Comparison of ENCODE assay signal across 16 cellular contexts in genomic region chr2:110818767-110819481, GRCh38.
DNase-seq lines count a peak whose midpoint lies in the region; ATAC-seq and TF ChIP-seq lines count a peak whose summit lies in the region.
"Had no signal": no experiment of that assay in that cellular context is flagged by ENCODE, and none has a peak within 500 bp of the region (broad histone marks: within the 10 kb centered on the region; RNA-seq: fewer than 3 reads in every experiment).

No MANE protein-coding gene starts in this region.

- H3K36me3 Mint-ChIP-seq in H9 (ENCODE audit: insufficient read depth in 1 of 3, low read depth in 3 of 3) = peaks cover 41 to 74% (median 69%) of the 10 kb centered on the region in 3 experiments
- H3K36me3 Mint-ChIP-seq: CD14-positive monocyte had no signal

- H3T11ph ChIP-seq in H9 (ENCODE audit: low read length) = no peak overlapping the region

- no CpG with 5 or more reads among the region's 8 CpGs for WGBS in H9 (ENCODE audit: extremely low coverage, insufficient read length, low lambda C conversion rate)

- ATAC-seq in GM19324 (IDR thresholded peaks at IDR 0.05; ENCODE audit: low FRiP score, unreplicated experiment) = no peak
- ATAC-seq: heart left ventricle had no signal

- no peak overlapping the region for H2BK5ac ChIP-seq in H9 (ENCODE audit: insufficient read length, low read length)

- no peak overlapping the region for H4K8ac ChIP-seq in H9 (replicated peaks; ENCODE audit: insufficient read length, low read depth, low read length)

- H4K91ac ChIP-seq in H9 (ENCODE audit: insufficient read length, low read depth, low read length) = no peak overlapping the region

- H3K23me2 ChIP-seq in H9 (ENCODE audit: insufficient read length, low read depth, low read length, poor library complexity, severe bottlenecking) = no peaks in the 10 kb centered on the region

- DNase-seq in DMS 273 (lab: John Stamatoyannopoulos, UW; ENCODE audit: unreplicated experiment) (peak; percentile 30), H9 (no peak), SKM-1 (lab: John Stamatoyannopoulos, UW; ENCODE audit: unreplicated experiment) (peak; percentile 57), kidney epithelial cell (ENCODE audit: low read depth) (no peak), globus pallidus (ENCODE audit: low spot score) (no peak), NCI-H187 treated with DMSO at 0.1 percent for 48 hours (lab: John Stamatoyannopoulos, UW) (no peak), NCI-H1694 (lab: John Stamatoyannopoulos, UW) (no peak)
- DNase-seq: activated CD4-positive, alpha-beta memory T cell treated with anti-CD3 and anti-CD28 coated beads, Interleukin-2, amount 10 ng/mL, durations not matched to agents 7 days and 5 days; heart left ventricle; left ventricle myocardium inferior; NCI-H2227 treated with DMSO at 0.1 percent for 48 hours; small intestine; T-helper 9 cell had no signal

- H3K79me2 ChIP-seq in H9 (ENCODE audit: insufficient read depth, low read length) = no peaks in the 10 kb centered on the region

- H2BK15ac ChIP-seq in H9 (ENCODE audit: low read depth, low read length) = no peak overlapping the region

- H3K27me3 ChIP-seq in H9 (ENCODE audit: insufficient read depth, low read length) (no peaks in the 10 kb centered on the region), kidney epithelial cell (ENCODE audit: control insufficient read depth, insufficient read depth, low read length) (peaks cover 9% of the 10 kb centered on the region)

- H3K23ac ChIP-seq in H9 (ENCODE audit: insufficient read length, low read depth, low read length) = no peak overlapping the region

- H2AFZ ChIP-seq in H9 (ENCODE audit: low read length) = no peak overlapping the region

- H2AK5ac ChIP-seq in H9 (ENCODE audit: insufficient read length, low read length) = no peak overlapping the region

- H3K9me3 ChIP-seq in H9 (ENCODE audit: control insufficient read depth, low read depth, low read length) = peaks cover 4% of the 10 kb centered on the region

- no peaks in the 10 kb centered on the region for H3K79me1 ChIP-seq in H9 (ENCODE audit: insufficient read depth, low read depth, low read length, poor library complexity, severe bottlenecking)

- H3K27me3 Mint-ChIP-seq in H9 (ENCODE audit: low read depth) = no peaks in the 10 kb centered on the region

- no peak overlapping the region for H3K9ac ChIP-seq in H9 (ENCODE audit: extremely low read depth, insufficient read length, low read length)

- no peak overlapping the region for H2BK20ac ChIP-seq in H9 (ENCODE audit: low read depth, low read length, poor library complexity, severe bottlenecking)

- no peak overlapping the region for H3K14ac ChIP-seq in H9 (ENCODE audit: insufficient read depth, low read length)

- H4K5ac ChIP-seq in H9 (ENCODE audit: insufficient read length, low read depth, low read length) = no peak overlapping the region

- H3K27ac Mint-ChIP-seq in H9 = no peak overlapping the region; a peak in 1 of 7 replicates
- H3K27ac Mint-ChIP-seq: activated CD4-positive, alpha-beta memory T cell treated with anti-CD3 and anti-CD28 coated beads, Interleukin-2, amount 10 ng/mL, durations not matched to agents 7 days and 5 days had no signal

- H3K18ac ChIP-seq in H9 (ENCODE audit: insufficient read length, low read depth, low read length) = no peak overlapping the region

- no peak overlapping the region for H3K4me2 ChIP-seq in H9 (ENCODE audit: insufficient read depth, insufficient read length, low read length)

- no peaks in the 10 kb centered on the region for H4K20me1 ChIP-seq in H9 (ENCODE audit: control insufficient read depth, insufficient read depth, insufficient read length)

- no peaks in the 10 kb centered on the region for H3K36me3 ChIP-seq in kidney epithelial cell (ENCODE audit: control insufficient read depth, insufficient read depth, low read length)
- H3K36me3 ChIP-seq: heart left ventricle, left ventricle myocardium inferior had no signal

- no peak overlapping the region for H3K4ac ChIP-seq in H9 (ENCODE audit: low read depth, low read length)

- no peak overlapping the region for H2BK120ac ChIP-seq in H9 (ENCODE audit: low read depth, low read length, poor library complexity, severe bottlenecking)

- no peak overlapping the region for H3K56ac ChIP-seq in H9 (ENCODE audit: insufficient read length, low read depth, low read length)

- no peaks in the 10 kb centered on the region for H3K4me1 Mint-ChIP-seq in H9
- H3K4me1 Mint-ChIP-seq: activated CD4-positive, alpha-beta memory T cell treated with anti-CD3 and anti-CD28 coated beads, Interleukin-2, amount 10 ng/mL, durations not matched to agents 7 days and 5 days had no signal

- TF ChIP-seq CTCF in H9 (conservative IDR thresholded peaks at IDR 0.05) = peak; percentile 46; the same call in 2 of the 3 replicates
- peak; percentile 10 for TF ChIP-seq CTCF in kidney epithelial cell (IDR thresholded peaks at IDR 0.05; ENCODE audit: insufficient read depth, low read length, poor library complexity, severe bottlenecking)

- no peak overlapping the region for H3K4me3 ChIP-seq in kidney epithelial cell (ENCODE audit: low read depth, low read length)
- H3K4me3 ChIP-seq: heart left ventricle, left ventricle myocardium inferior had no signal

- H3K9me3 Mint-ChIP-seq in H9 = peaks cover 12% of the 10 kb centered on the region in 2 experiments
- H3K9me3 Mint-ChIP-seq: activated CD4-positive, alpha-beta memory T cell treated with anti-CD3 and anti-CD28 coated beads, Interleukin-2, amount 10 ng/mL, durations not matched to agents 7 days and 5 days had no signal

- H3K4me3 Mint-ChIP-seq in H9 = no peak overlapping the region
- H3K4me3 Mint-ChIP-seq: activated CD4-positive, alpha-beta memory T cell treated with anti-CD3 and anti-CD28 coated beads, Interleukin-2, amount 10 ng/mL, durations not matched to agents 7 days and 5 days; CD14-positive monocyte; neural crest cell had no signal

- no peak overlapping the region for H3K27ac ChIP-seq in H9 (ENCODE audit: insufficient read length, low read depth, low read length)
- H3K27ac ChIP-seq: heart left ventricle, left ventricle myocardium inferior had no signal

- H3K4me1 ChIP-seq in H9 (ENCODE audit: insufficient read depth, low read length) = no peaks in the 10 kb centered on the region
- H3K4me1 ChIP-seq: heart left ventricle, left ventricle myocardium inferior had no signal

- no peak overlapping the region for H2BK12ac ChIP-seq in H9 (ENCODE audit: insufficient read length, low read depth, low read length)

Comparison
In these comparisons a context has a peak if more than half of its experiments do, and no peak if none do; other contexts are left out.
1. DNase-seq: peak in DMS 273 (single experiment) and SKM-1 (single experiment); none in H9 (single experiment), kidney epithelial cell (single experiment), globus pallidus (single experiment), NCI-H187 treated with DMSO at 0.1 percent for 48 hours (single experiment) and NCI-H1694 (single experiment).